Comparison of ENCODE assay signal across 8 cellular contexts in the genomic region with DNA sequence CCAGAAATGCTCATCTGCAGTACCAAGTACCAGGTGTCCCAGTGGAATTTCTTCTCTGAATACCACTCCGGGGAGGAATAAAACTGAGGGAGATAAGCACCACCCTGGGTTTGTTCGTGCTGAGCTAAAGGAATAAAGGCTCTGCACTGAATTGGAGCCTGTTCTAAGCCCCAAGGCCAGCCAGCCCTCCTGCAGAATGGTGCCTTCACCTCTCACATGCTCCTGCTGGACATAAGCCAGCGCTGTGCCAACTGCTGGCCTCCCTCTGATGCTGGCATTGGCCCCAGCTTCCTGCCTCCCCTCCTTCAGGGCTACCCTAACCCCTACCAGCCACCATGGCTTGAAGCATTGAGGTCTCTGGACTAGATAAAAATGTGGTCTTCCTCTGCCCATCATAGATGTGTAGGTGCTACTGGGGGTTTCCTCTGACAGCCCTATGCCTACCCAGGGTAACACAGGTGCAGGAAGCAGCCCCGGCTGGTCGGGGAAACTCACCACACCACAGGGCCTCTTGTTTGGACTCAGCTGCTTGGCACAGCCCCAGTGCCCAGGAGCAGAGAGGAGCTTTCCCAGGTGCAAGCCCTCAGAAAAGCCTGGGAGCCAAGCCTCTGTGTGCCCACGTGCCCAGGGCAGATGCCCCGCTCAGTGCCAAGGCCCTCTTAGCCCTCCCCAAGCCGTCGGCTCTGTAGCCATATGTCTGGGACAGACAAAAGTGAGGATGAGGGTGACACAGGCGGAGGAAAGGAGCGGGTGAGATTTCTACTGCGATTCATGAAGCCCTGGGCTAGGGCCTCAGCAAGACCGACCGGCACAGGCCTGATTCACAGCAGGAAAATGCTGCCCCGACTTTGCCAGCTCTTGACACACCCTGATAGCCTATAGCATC. TPM values are rescaled to one million over a fixed set of nuclear protein-coding genes. Genes with fewer than 3 reads are reported as not detected.
A peak's percentile ranks its signal among the peaks of the same experiment; 100 is the strongest.
DNase-seq lines count a peak whose midpoint lies in the region; ATAC-seq and TF ChIP-seq lines count a peak whose summit lies in the region.

No MANE protein-coding gene starts in this region.

- no peaks in the 10 kb centered on the region for H3K36me3 ChIP-seq in SK-N-SH (replicated peaks in 1 of 2; ENCODE audit: control insufficient read depth in 1 of 2, insufficient read depth in 2 of 2, low read length in 1 of 2)

- H3K9me3 ChIP-seq in SK-N-SH = no peaks in the 10 kb centered on the region
- H3K9me3 ChIP-seq in right cardiac atrium (ENCODE audit: control insufficient read depth, low read length) = no peaks in the 10 kb centered on the region

- H3K4me3 ChIP-seq in SK-N-SH (ENCODE audit: low read depth in 2 of 2, low read length in 1 of 2) = no peak overlapping the region
- no peak overlapping the region for H3K4me3 ChIP-seq in right cardiac atrium (ENCODE audit: low read length)

- peak overlapping the region in 1 of 2 experiments; percentile 95; a peak in 2 of 4 replicates for H3K27ac ChIP-seq in SK-N-SH (ENCODE audit: low read depth in 2 of 2, low read length in 1 of 2)
- H3K27ac ChIP-seq in right cardiac atrium (ENCODE audit: low read length) = peak overlapping the region; percentile 61
- H3K27ac ChIP-seq in substantia nigra (ENCODE audit: low read depth, low read length, poor library complexity, severe bottlenecking) = peak overlapping the region; percentile 26

- H3K4me2 ChIP-seq in SK-N-SH = peak overlapping the region; percentile 67

- 80% methylated on average over 13 of the region's 15 CpGs for WGBS in SK-N-SH (ENCODE audit: low lambda C conversion rate)
- 77% methylated on average over 15 of the region's 15 CpGs for WGBS in right cardiac atrium

- H3K27me3 ChIP-seq in SK-N-SH (ENCODE audit: insufficient read depth) (peaks cover 4% of the 10 kb centered on the region; the same call in 1 of the 2 replicates), right cardiac atrium (ENCODE audit: control insufficient read depth, insufficient read depth) (no peaks in the 10 kb centered on the region)

- peaks cover 5% of the 10 kb centered on the region for H3F3A ChIP-seq in SK-N-SH (replicated peaks; ENCODE audit: insufficient read depth)

- H3K9ac ChIP-seq in SK-N-SH = no peak overlapping the region

- TF ChIP-seq RAD21 in SK-N-SH (IDR thresholded peaks at IDR 0.05; ENCODE audit: low read length) = 0 out of 2 replicates have a peak, but pooled peaks have one; percentile 1

- DNase-seq in NCI-H2107 treated with DMSO at 0.1 percent for 48 hours (lab: John Stamatoyannopoulos, UW; ENCODE audit: unreplicated experiment) = peak; percentile 49
- DNase-seq in NCI-H2107 (lab: John Stamatoyannopoulos, UW) = no peak
- DNase-seq in SK-N-SH = no peak
- DNase-seq in right cardiac atrium = peak in 2 of 3 donors; percentile 33 to 69
- DNase-seq in substantia nigra (lab: John Stamatoyannopoulos, UW) = peak in 10 of 49 donors; percentile 10 to 87 (median 28)
- DNase-seq in HUDEP-2 (lab: John Stamatoyannopoulos, UW; ENCODE audit: unreplicated experiment in 76 of 76) = no peak
- DNase-seq in NCI-H146 treated with DMSO at 0.1 percent for 48 hours (lab: John Stamatoyannopoulos, UW; ENCODE audit: unreplicated experiment) = no peak

- H3K9me2 ChIP-seq in SK-N-SH = no peaks in the 10 kb centered on the region

- ATAC-seq in right cardiac atrium (no peak), HG02610 (IDR thresholded peaks at IDR 0.05; ENCODE audit: unreplicated experiment) (no peak)

- CTCF ChIA-PET in SK-N-SH (lab: Yijun Ruan, JAX) = interaction anchor here (0.7 to 3.4 kb wide), 8 partner anchors 9 to 107 kb away, joined by 3 to 31 read pairs (median 5); no protein-coding TSS in a partner anchor

- TF ChIP-seq EP300 in SK-N-SH (IDR thresholded peaks at IDR 0.05; ENCODE audit: borderline replicate concordance in 1 of 2, low read depth in 1 of 2, low read length in 1 of 2) = no peak; a peak in 1 of 4 replicates

- peak overlapping the region; percentile 75; the same call in 1 of the 2 replicates for H2AFZ ChIP-seq in SK-N-SH (ENCODE audit: low read depth)

- no peak for TF ChIP-seq CTCF in SK-N-SH (IDR thresholded peaks at IDR 0.05)

- intact Hi-C loops in right cardiac atrium (cut with DNase I) = no loop called here

- H3K4me1 ChIP-seq in SK-N-SH (ENCODE audit: control insufficient read depth in 1 of 2, insufficient read depth in 2 of 2, low read depth in 1 of 2, low read length in 1 of 2) = peaks cover 16 to 68% of the 10 kb centered on the region in 2 experiments
- H3K4me1 ChIP-seq in right cardiac atrium (ENCODE audit: control insufficient read depth, insufficient read depth, low read length) = peaks cover 8% of the 10 kb centered on the region

- POLR2A ChIA-PET in SK-N-SH (lab: Yijun Ruan, JAX) = interaction anchor here (0.7 to 6.4 kb wide), 10 partner anchors 8 to 107 kb away, joined by 3 to 69 read pairs (median 4); a partner anchor contains a TSS

- H4K20me1 ChIP-seq in SK-N-SH (ENCODE audit: insufficient read depth) = no peaks in the 10 kb centered on the region

- H3K79me2 ChIP-seq in SK-N-SH (ENCODE audit: insufficient read depth) = no peaks in the 10 kb centered on the region

TF ChIP-seq in SK-N-SH, 30 proteins besides CTCF, POLR2A, EP300 and RAD21:
- TF ChIP-seq POLR2AphosphoS5 (IDR thresholded peaks at IDR 0.05; ENCODE audit: low read depth, low read length) = no peak
- TF ChIP-seq, protein P1, sequence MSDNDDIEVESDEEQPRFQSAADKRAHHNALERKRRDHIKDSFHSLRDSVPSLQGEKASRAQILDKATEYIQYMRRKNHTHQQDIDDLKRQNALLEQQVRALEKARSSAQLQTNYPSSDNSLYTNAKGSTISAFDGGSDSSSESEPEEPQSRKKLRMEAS (IDR thresholded peaks at IDR 0.05; ENCODE audit: low read depth) = no peak
- TF ChIP-seq, protein P2, sequence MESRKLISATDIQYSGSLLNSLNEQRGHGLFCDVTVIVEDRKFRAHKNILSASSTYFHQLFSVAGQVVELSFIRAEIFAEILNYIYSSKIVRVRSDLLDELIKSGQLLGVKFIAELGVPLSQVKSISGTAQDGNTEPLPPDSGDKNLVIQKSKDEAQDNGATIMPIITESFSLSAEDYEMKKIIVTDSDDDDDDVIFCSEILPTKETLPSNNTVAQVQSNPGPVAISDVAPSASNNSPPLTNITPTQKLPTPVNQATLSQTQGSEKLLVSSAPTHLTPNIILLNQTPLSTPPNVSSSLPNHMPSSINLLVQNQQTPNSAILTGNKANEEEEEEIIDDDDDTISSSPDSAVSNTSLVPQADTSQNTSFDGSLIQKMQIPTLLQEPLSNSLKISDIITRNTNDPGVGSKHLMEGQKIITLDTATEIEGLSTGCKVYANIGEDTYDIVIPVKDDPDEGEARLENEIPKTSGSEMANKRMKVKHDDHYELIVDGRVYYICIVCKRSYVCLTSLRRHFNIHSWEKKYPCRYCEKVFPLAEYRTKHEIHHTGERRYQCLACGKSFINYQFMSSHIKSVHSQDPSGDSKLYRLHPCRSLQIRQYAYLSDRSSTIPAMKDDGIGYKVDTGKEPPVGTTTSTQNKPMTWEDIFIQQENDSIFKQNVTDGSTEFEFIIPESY (IDR thresholded peaks at IDR 0.05; ENCODE audit: borderline replicate concordance, low read depth) = no peak
- TF ChIP-seq SMC3 (IDR thresholded peaks at IDR 0.05; ENCODE audit: low read depth, low read length) = no peak
- TF ChIP-seq CHD2 (IDR thresholded peaks at IDR 0.05; ENCODE audit: low read length, partially characterized antibody) = no peak
- no peak for TF ChIP-seq RFX5 (IDR thresholded peaks at IDR 0.05; ENCODE audit: low read length)
- no peak for TF ChIP-seq SIN3A (IDR thresholded peaks at IDR 0.05; ENCODE audit: borderline replicate concordance, low read depth, low read length)
- no peak for TF ChIP-seq FOSL2 (IDR thresholded peaks at IDR 0.05; ENCODE audit: borderline replicate concordance, low read depth)

RNA-seq across cellular contexts. Expression of a gene that starts 34.1 kb away (rescaled TPM):
- polyA plus RNA-seq in SK-N-SH (2012; rRNA removed) (34.5 and 56.8 TPM in 2 replicates), right cardiac atrium (22.2 TPM)
- 36.2 and 42.6 TPM in 2 replicates for polyA plus RNA-seq in SK-N-SH (2012; cell fraction: cytosol; rRNA removed)
- 39.1 and 46.6 TPM in 2 replicates for polyA plus RNA-seq in SK-N-SH (2012; cell fraction: nucleus; rRNA removed)
- total RNA-seq in right cardiac atrium = 10 to 100 TPM; 44.5 to 45.5 (median 44.9) TPM

Comparison
In these comparisons a context has a peak if more than half of its experiments do, and no peak if none do; other contexts are left out.
1. DNase-seq: peak in NCI-H2107 treated with DMSO at 0.1 percent for 48 hours (single experiment) and right cardiac atrium (2 of 3); none in NCI-H2107 (single experiment), SK-N-SH (single experiment), HUDEP-2 (0 of 76) and NCI-H146 treated with DMSO at 0.1 percent for 48 hours (single experiment).